ENCODE assay signal across 8 cellular contexts in genomic region chr16:53773150-53773846, GRCh38.
DNase-seq lines count a peak whose midpoint lies in the region; ATAC-seq and TF ChIP-seq lines count a peak whose summit lies in the region.

No MANE protein-coding gene starts in this region.

- peaks cover 10% of the 10 kb centered on the region for H3K4me1 Mint-ChIP-seq in endothelial cell (ENCODE audit: unreplicated experiment)
- peaks cover 33% of the 10 kb centered on the region for H3K4me1 Mint-ChIP-seq in activated T-cell treated with anti-CD3 and anti-CD28 coated beads, Interleukin-2, amount 50 U/mL, for 4 hours (ENCODE audit: low read depth)

- no peak overlapping the region for H3K27ac Mint-ChIP-seq in endothelial cell (ENCODE audit: unreplicated experiment)

- intact Hi-C loops in mucosa of descending colon (cut with DNase I, micrococcal nuclease) = no loop called here

- TF ChIP-seq EP300 in Ishikawa (IDR thresholded peaks at IDR 0.05; ENCODE audit: borderline replicate concordance) = no peak

- H3K36me3 ChIP-seq in ACC112 (ENCODE audit: insufficient read depth, low read length) = no peaks in the 10 kb centered on the region
- H3K36me3 ChIP-seq in OCI-LY1 (ENCODE audit: insufficient read depth, low read length) = no peaks in the 10 kb centered on the region
- H3K36me3 ChIP-seq in mucosa of descending colon (ENCODE audit: low read depth) = no peaks in the 10 kb centered on the region

- peak overlapping the region; percentile 51 for H3K27ac ChIP-seq in ACC112 (ENCODE audit: low read depth, low read length)
- peak overlapping the region; percentile 4 for H3K27ac ChIP-seq in OCI-LY1 (ENCODE audit: low read depth, low read length, poor library complexity, severe bottlenecking)

- H3K4me3 Mint-ChIP-seq in endothelial cell (ENCODE audit: unreplicated experiment) = no peak overlapping the region
- H3K4me3 Mint-ChIP-seq in activated T-cell treated with anti-CD3 and anti-CD28 coated beads, Interleukin-2, amount 50 U/mL, for 4 hours = no peak overlapping the region

- H3K4me3 ChIP-seq in ACC112 (ENCODE audit: low read depth, low read length) (no peak overlapping the region), OCI-LY1 (ENCODE audit: low read depth, low read length, poor library complexity, severe bottlenecking) (peak overlapping the region; percentile 8), mucosa of descending colon (no peak overlapping the region)

- H3K9me2 ChIP-seq in OCI-LY1 (ENCODE audit: low read depth, low read length) = no peaks in the 10 kb centered on the region

- peak; percentile 27 for DNase-seq in GM10266 (ENCODE audit: extremely low spot score)
- DNase-seq in endothelial cell (ENCODE audit: low spot score) = peak; percentile 40
- DNase-seq in mucosa of descending colon = peak in 1 of 3 donors; percentile 74
- DNase-seq in activated T-cell treated with anti-CD3 and anti-CD28 coated beads, Interleukin-2, amount 50 U/mL, for 4 hours = no peak

- peak; percentile 95 for ATAC-seq in mucosa of descending colon
- ATAC-seq in activated T-cell treated with anti-CD3 and anti-CD28 coated beads, Interleukin-2, amount 50 U/mL, for 4 hours = no peak
- no peak for ATAC-seq in GM19455 (IDR thresholded peaks at IDR 0.05; ENCODE audit: unreplicated experiment)

- H2AFZ ChIP-seq in ACC112 (ENCODE audit: low read length, unreplicated experiment) (no peak overlapping the region), OCI-LY1 (ENCODE audit: low read length) (peak overlapping the region; percentile 1; the same call in 1 of the 2 replicates)

- TF ChIP-seq CTCF in GM10266 (IDR thresholded peaks at IDR 0.05; ENCODE audit: control insufficient read depth, insufficient read depth, low read depth, missing control alignments) (peak; percentile 59), OCI-LY1 (IDR thresholded peaks at IDR 0.05; ENCODE audit: low read length) (peak; percentile 78), endothelial cell (IDR thresholded peaks at IDR 0.05; ENCODE audit: unreplicated experiment) (no peak), mucosa of descending colon (IDR thresholded peaks at IDR 0.05) (peak; percentile 14)

- peak overlapping the region; percentile 32 for H3K4me2 ChIP-seq in OCI-LY1 (ENCODE audit: low read length)

- H3K27me3 Mint-ChIP-seq in endothelial cell (ENCODE audit: unreplicated experiment) = no peaks in the 10 kb centered on the region
- no peaks in the 10 kb centered on the region for H3K27me3 Mint-ChIP-seq in activated T-cell treated with anti-CD3 and anti-CD28 coated beads, Interleukin-2, amount 50 U/mL, for 4 hours (ENCODE audit: low read depth)

- peaks cover 69% of the 10 kb centered on the region for H3K79me2 ChIP-seq in ACC112 (ENCODE audit: control insufficient read depth, insufficient read depth, low read length, unreplicated experiment)
- no peaks in the 10 kb centered on the region for H3K79me2 ChIP-seq in OCI-LY1 (ENCODE audit: insufficient read depth, low read length)

- H3K9me3 ChIP-seq in OCI-LY1 (ENCODE audit: low read length) (no peaks in the 10 kb centered on the region), mucosa of descending colon (no peaks in the 10 kb centered on the region)

- H3F3A ChIP-seq in OCI-LY1 (ENCODE audit: insufficient read depth, low read length) = no peaks in the 10 kb centered on the region

- peak; percentile 85 for TF ChIP-seq RAD21 in Ishikawa (IDR thresholded peaks at IDR 0.05; ENCODE audit: low read depth)

- peaks cover 79% of the 10 kb centered on the region for H3K4me1 ChIP-seq in ACC112 (ENCODE audit: control insufficient read depth, insufficient read depth, low read length, unreplicated experiment)
- peaks cover 47% of the 10 kb centered on the region for H3K4me1 ChIP-seq in OCI-LY1 (ENCODE audit: insufficient read depth, low read length, severe bottlenecking)
- peaks cover 51% of the 10 kb centered on the region for H3K4me1 ChIP-seq in mucosa of descending colon (ENCODE audit: low read depth)

- H4K20me1 ChIP-seq in OCI-LY1 (ENCODE audit: insufficient read depth, low read length) = no peaks in the 10 kb centered on the region

- no peak overlapping the region for H3K9ac ChIP-seq in OCI-LY1 (ENCODE audit: low read length)

- no peaks in the 10 kb centered on the region for H3K9me3 Mint-ChIP-seq in endothelial cell (ENCODE audit: unreplicated experiment)
- H3K9me3 Mint-ChIP-seq in activated T-cell treated with anti-CD3 and anti-CD28 coated beads, Interleukin-2, amount 50 U/mL, for 4 hours = no peaks in the 10 kb centered on the region

- H3K27me3 ChIP-seq in ACC112 (ENCODE audit: insufficient read depth, low read length) (no peaks in the 10 kb centered on the region), OCI-LY1 (ENCODE audit: insufficient read depth, low read length) (no peaks in the 10 kb centered on the region)

- no peaks in the 10 kb centered on the region for H3K36me3 Mint-ChIP-seq in endothelial cell (ENCODE audit: low read depth, unreplicated experiment)
- no peaks in the 10 kb centered on the region for H3K36me3 Mint-ChIP-seq in activated T-cell treated with anti-CD3 and anti-CD28 coated beads, Interleukin-2, amount 50 U/mL, for 4 hours (ENCODE audit: insufficient read depth)

TF ChIP-seq in Ishikawa, 13 proteins besides CTCF, POLR2A, EP300 and RAD21:
- TF ChIP-seq, protein P1, sequence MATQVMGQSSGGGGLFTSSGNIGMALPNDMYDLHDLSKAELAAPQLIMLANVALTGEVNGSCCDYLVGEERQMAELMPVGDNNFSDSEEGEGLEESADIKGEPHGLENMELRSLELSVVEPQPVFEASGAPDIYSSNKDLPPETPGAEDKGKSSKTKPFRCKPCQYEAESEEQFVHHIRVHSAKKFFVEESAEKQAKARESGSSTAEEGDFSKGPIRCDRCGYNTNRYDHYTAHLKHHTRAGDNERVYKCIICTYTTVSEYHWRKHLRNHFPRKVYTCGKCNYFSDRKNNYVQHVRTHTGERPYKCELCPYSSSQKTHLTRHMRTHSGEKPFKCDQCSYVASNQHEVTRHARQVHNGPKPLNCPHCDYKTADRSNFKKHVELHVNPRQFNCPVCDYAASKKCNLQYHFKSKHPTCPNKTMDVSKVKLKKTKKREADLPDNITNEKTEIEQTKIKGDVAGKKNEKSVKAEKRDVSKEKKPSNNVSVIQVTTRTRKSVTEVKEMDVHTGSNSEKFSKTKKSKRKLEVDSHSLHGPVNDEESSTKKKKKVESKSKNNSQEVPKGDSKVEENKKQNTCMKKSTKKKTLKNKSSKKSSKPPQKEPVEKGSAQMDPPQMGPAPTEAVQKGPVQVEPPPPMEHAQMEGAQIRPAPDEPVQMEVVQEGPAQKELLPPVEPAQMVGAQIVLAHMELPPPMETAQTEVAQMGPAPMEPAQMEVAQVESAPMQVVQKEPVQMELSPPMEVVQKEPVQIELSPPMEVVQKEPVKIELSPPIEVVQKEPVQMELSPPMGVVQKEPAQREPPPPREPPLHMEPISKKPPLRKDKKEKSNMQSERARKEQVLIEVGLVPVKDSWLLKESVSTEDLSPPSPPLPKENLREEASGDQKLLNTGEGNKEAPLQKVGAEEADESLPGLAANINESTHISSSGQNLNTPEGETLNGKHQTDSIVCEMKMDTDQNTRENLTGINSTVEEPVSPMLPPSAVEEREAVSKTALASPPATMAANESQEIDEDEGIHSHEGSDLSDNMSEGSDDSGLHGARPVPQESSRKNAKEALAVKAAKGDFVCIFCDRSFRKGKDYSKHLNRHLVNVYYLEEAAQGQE (IDR thresholded peaks at IDR 0.05; ENCODE audit: low read depth) = no peak
- TF ChIP-seq FOXM1 (IDR thresholded peaks at IDR 0.05; ENCODE audit: borderline replicate concordance, low read depth) (no peak), EGR1 (IDR thresholded peaks at IDR 0.05) (no peak), ZBTB7A (IDR thresholded peaks at IDR 0.05; ENCODE audit: low read depth) (no peak), TCF12 (IDR thresholded peaks at IDR 0.05; ENCODE audit: low read depth) (no peak), YY1 (IDR thresholded peaks at IDR 0.05; ENCODE audit: low read depth) (no peak), TAF1 (IDR thresholded peaks at IDR 0.05; ENCODE audit: low read depth) (no peak), TEAD4 (IDR thresholded peaks at IDR 0.05) (no peak), CEBPB (IDR thresholded peaks at IDR 0.05) (no peak), NFIC (IDR thresholded peaks at IDR 0.05) (no peak), USF1 (IDR thresholded peaks at IDR 0.05) (no peak), CREB1 (IDR thresholded peaks at IDR 0.05; ENCODE audit: low read depth) (no peak)
- TF ChIP-seq, protein P2, sequence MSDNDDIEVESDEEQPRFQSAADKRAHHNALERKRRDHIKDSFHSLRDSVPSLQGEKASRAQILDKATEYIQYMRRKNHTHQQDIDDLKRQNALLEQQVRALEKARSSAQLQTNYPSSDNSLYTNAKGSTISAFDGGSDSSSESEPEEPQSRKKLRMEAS (IDR thresholded peaks at IDR 0.05) = no peak
